ENCODE assay signal across 11 cellular contexts in genomic region chr3:23830869-23831484, GRCh38. TPM values are rescaled to one million over a fixed set of nuclear protein-coding genes. Genes with fewer than 3 reads are reported as not detected.
DNase-seq lines count a peak whose midpoint lies in the region; ATAC-seq and TF ChIP-seq lines count a peak whose summit lies in the region.
"Had no signal": no experiment of that assay in that cellular context is flagged by ENCODE, and none has a peak within 500 bp of the region (broad histone marks: within the 10 kb centered on the region; RNA-seq: fewer than 3 reads in every experiment).

No MANE protein-coding gene starts in this region.

- TF ChIP-seq CTCF in activated CD8-positive, alpha-beta T cell treated with anti-CD3 and anti-CD28 coated beads for 36 hours (IDR thresholded peaks at IDR 0.05), result no peak
- no peak for TF ChIP-seq CTCF in uterus (IDR thresholded peaks at IDR 0.05)

- POLR2A ChIA-PET in activated CD8-positive, alpha-beta T cell treated with anti-CD3 and anti-CD28 coated beads for 36 hours (lab: Charles Lee), result interaction anchor here (0.6 to 1.1 kb wide), 2 partner anchors 9 to 18 kb away, joined by 3 to 5 read pairs; no protein-coding TSS in a partner anchor

- H3K9me3 Mint-ChIP-seq in activated CD8-positive, alpha-beta T cell treated with anti-CD3 and anti-CD28 coated beads for 36 hours, result no peaks in the 10 kb centered on the region

- H3K27me3 ChIP-seq in uterus, result no peaks in the 10 kb centered on the region
- H3K27me3 ChIP-seq: tibial artery had no signal

- peaks cover 55% of the 10 kb centered on the region for H3K4me1 Mint-ChIP-seq in activated CD8-positive, alpha-beta T cell treated with anti-CD3 and anti-CD28 coated beads for 36 hours (ENCODE audit: low read depth)

- no peak overlapping the region for H3K4me3 Mint-ChIP-seq in activated CD8-positive, alpha-beta T cell treated with anti-CD3 and anti-CD28 coated beads for 36 hours

- no peak overlapping the region for H3K27ac Mint-ChIP-seq in activated CD8-positive, alpha-beta T cell treated with anti-CD3 and anti-CD28 coated beads for 36 hours

- H3K27ac ChIP-seq in uterus, result no peak overlapping the region
- H3K27ac ChIP-seq: tibial artery had no signal

- H3K36me3 ChIP-seq in uterus, result no peaks in the 10 kb centered on the region
- H3K36me3 ChIP-seq: tibial artery had no signal

- intact Hi-C loops in activated CD8-positive, alpha-beta T cell treated with anti-CD3 and anti-CD28 coated beads for 36 hours (cut with micrococcal nuclease), result no loop called here
- intact Hi-C loops in uterus (cut with DNase I; ENCODE audit: low total_unique reads) (no loop called here), head of caudate nucleus (cut with DNase I) (no loop called here)

- H3K9me3 ChIP-seq in uterus, result no peaks in the 10 kb centered on the region
- H3K9me3 ChIP-seq: tibial artery had no signal

- no peaks in the 10 kb centered on the region for H3K27me3 Mint-ChIP-seq in activated CD8-positive, alpha-beta T cell treated with anti-CD3 and anti-CD28 coated beads for 36 hours

- CTCF ChIA-PET in activated CD8-positive, alpha-beta T cell treated with anti-CD3 and anti-CD28 coated beads for 36 hours (lab: Charles Lee), result interaction anchor here (0.6 kb wide), 1 partner anchor 891 kb away, joined by 3 read pairs; no protein-coding TSS in a partner anchor

- peaks cover 7% of the 10 kb centered on the region for H3K36me3 Mint-ChIP-seq in activated CD8-positive, alpha-beta T cell treated with anti-CD3 and anti-CD28 coated beads for 36 hours (ENCODE audit: low read depth)

- peak; percentile 66 for ATAC-seq in GM19397 (IDR thresholded peaks at IDR 0.05; ENCODE audit: unreplicated experiment)
- ATAC-seq in HG03039 (IDR thresholded peaks at IDR 0.05; ENCODE audit: unreplicated experiment), result peak; percentile 87
- ATAC-seq in activated CD8-positive, alpha-beta T cell treated with anti-CD3 and anti-CD28 coated beads for 36 hours, result peak; percentile 79

- H3K4me1 ChIP-seq in uterus, result no peaks in the 10 kb centered on the region

- DNase-seq in activated CD8-positive, alpha-beta T cell treated with anti-CD3 and anti-CD28 coated beads for 36 hours, result peak; percentile 35
- DNase-seq in uterus (no peak), D341Med (ENCODE audit: low spot score) (no peak), head of caudate nucleus (no peak), HK-2 (ENCODE audit: unreplicated experiment) (no peak)
- DNase-seq: anterior cingulate cortex, Kasumi-1, tibial artery had no signal

- no peak for TF ChIP-seq POLR2A in uterus (IDR thresholded peaks at IDR 0.05)

- H3K4me3 ChIP-seq in GM08714 (ENCODE audit: low read length), result peak overlapping the region; percentile 58
- no peak overlapping the region for H3K4me3 ChIP-seq in uterus
- H3K4me3 ChIP-seq: tibial artery had no signal

RNA-seq across cellular contexts. Expression of gene UBE2E1, which starts 25.2 kb away (rescaled TPM):
- 10 to 100 TPM; 79.0 to 80.3 TPM for total RNA-seq in activated CD8-positive, alpha-beta T cell treated with anti-CD3 and anti-CD28 coated beads for 36 hours
- 100 to 1,000 TPM in 2 of 4 donors, 10 to 100 TPM in 2; 67.9 to 158 (median 95.7) TPM for total RNA-seq in uterus
